Comparison of ENCODE assay signal across 2 cellular contexts in genomic region chr1:89407355-89407754, GRCh38.
TF ChIP-seq lines count a peak whose summit lies in the region.

No MANE protein-coding gene starts in this region.

TF ChIP-seq in liver, 16 proteins besides CTCF, POLR2A, EP300 and RAD21 (continued from another document):
- TF ChIP-seq HNF4A (conservative IDR thresholded peaks at IDR 0.05) (peak in 1 of 2 donors; percentile 15), JUND (IDR thresholded peaks at IDR 0.05) (no peak), RXRA (IDR thresholded peaks at IDR 0.05) (no peak), EGR1 (IDR thresholded peaks at IDR 0.05; ENCODE audit: low read depth in 2 of 2) (no peak), SP1 (IDR thresholded peaks at IDR 0.05) (no peak), FOXA1 (IDR thresholded peaks at IDR 0.05) (no peak), GABPA (IDR thresholded peaks at IDR 0.05 in 1 of 2, conservative IDR thresholded peaks at IDR 0.05 in 1 of 2) (no peak), REST (IDR thresholded peaks at IDR 0.05) (no peak), MAX (IDR thresholded peaks at IDR 0.05) (no peak), HNF4G (IDR thresholded peaks at IDR 0.05) (no peak), TAF1 (conservative IDR thresholded peaks at IDR 0.05) (no peak), FOXA2 (IDR thresholded peaks at IDR 0.05) (no peak), ATF3 (IDR thresholded peaks at IDR 0.05) (peak; percentile 37), ZBTB33 (IDR thresholded peaks at IDR 0.05) (no peak)

TF ChIP-seq in HepG2, 621 proteins besides CTCF, POLR2A, EP300 and RAD21 (continued from another document):
- TF ChIP-seq RORA (CRISPR knock-in tag; IDR thresholded peaks at IDR 0.05) (no peak), HOXA5 (CRISPR knock-in tag; IDR thresholded peaks at IDR 0.05) (no peak), ELF3 (CRISPR knock-in tag; IDR thresholded peaks at IDR 0.05) (no peak), TBL1XR1 (IDR thresholded peaks at IDR 0.05; ENCODE audit: borderline replicate concordance, low read length, partially characterized antibody) (no peak), ZNF512 (CRISPR knock-in tag; IDR thresholded peaks at IDR 0.05) (no peak), RARG (CRISPR knock-in tag; IDR thresholded peaks at IDR 0.05; ENCODE audit: low read depth) (no peak), ZSCAN30 (CRISPR knock-in tag; IDR thresholded peaks at IDR 0.05) (no peak)
TF ChIP-seq in HepG2: peak in this region for 0.
